Comparison of ENCODE assay signal across 1 cellular context in genomic region chr18:158128-159036, GRCh38.
A peak's percentile ranks its signal among the peaks of the same experiment; 100 is the strongest.
TF ChIP-seq lines count a peak whose summit lies in the region.

Gene USP14 (plus strand): TSS chr18:158557. CDS start chr18:158699, 142 bp downstream.

TF ChIP-seq in K562, 482 proteins besides CTCF, POLR2A, EP300 and RAD21 (continued from another document and continues in another):
- TF ChIP-seq CHD7 (IDR thresholded peaks at IDR 0.05; ENCODE audit: low read depth, low read length) (no peak), SIX5 (IDR thresholded peaks at IDR 0.05; ENCODE audit: borderline replicate concordance in 1 of 2, insufficient read depth in 1 of 2, low read depth in 1 of 2, low read length in 2 of 2) (peak; percentile 4 to 24; a peak in 2 of 4 replicates), KDM2B (CRISPR knock-in tag; IDR thresholded peaks at IDR 0.05) (peak; percentile 66; the same call in 1 of the 2 replicates), U2AF2 (optimal IDR thresholded peaks at IDR 0.05; ENCODE audit: low read depth, low read length) (no peak), MAFK (IDR thresholded peaks at IDR 0.05; ENCODE audit: low read length) (peak; percentile 62), ZSCAN32 (CRISPR knock-in tag; IDR thresholded peaks at IDR 0.05) (no peak), MYC (IDR thresholded peaks at IDR 0.05; ENCODE audit: low read depth, low read length) (peak; percentile 96), MYC (CRISPR knock-in tag; IDR thresholded peaks at IDR 0.05; ENCODE audit: borderline replicate concordance, low read depth) (peak; percentile 73; the same call in 1 of the 2 replicates), TOE1 (IDR thresholded peaks at IDR 0.05; ENCODE audit: borderline replicate concordance) (no peak; the same call in 1 of the 2 replicates), TOE1 (CRISPR knock-in tag; IDR thresholded peaks at IDR 0.05; ENCODE audit: borderline replicate concordance, low read depth) (peak; percentile 55; the same call in 1 of the 2 replicates), ZNF609 (CRISPR knock-in tag; IDR thresholded peaks at IDR 0.05; ENCODE audit: borderline replicate concordance) (peak; percentile 96), NFIX (CRISPR knock-in tag; IDR thresholded peaks at IDR 0.05; ENCODE audit: low read depth) (no peak), NCOA6 (IDR thresholded peaks at IDR 0.05) (no peak), ZBTB9 (CRISPR knock-in tag; IDR thresholded peaks at IDR 0.05) (peak; percentile 38; the same call in 1 of the 2 replicates), RB1 (IDR thresholded peaks at IDR 0.05; ENCODE audit: low read depth) (peak; percentile 89), BHLHE40 (IDR thresholded peaks at IDR 0.05; ENCODE audit: low read length) (peak; percentile 92), ZNF282 (CRISPR knock-in tag; IDR thresholded peaks at IDR 0.05) (peak; percentile 57), THRAP3 (IDR thresholded peaks at IDR 0.05; ENCODE audit: borderline replicate concordance) (no peak), HMGN3 (IDR thresholded peaks at IDR 0.05; ENCODE audit: borderline replicate concordance, extremely low read depth, insufficient read length, low read depth, low read length) (peak; percentile 78), ZNF239 (CRISPR knock-in tag; IDR thresholded peaks at IDR 0.05) (peak; percentile 40; the same call in 1 of the 2 replicates), ARHGAP35 (IDR thresholded peaks at IDR 0.05; ENCODE audit: partially characterized antibody) (no peak), CBX2 (IDR thresholded peaks at IDR 0.05; ENCODE audit: insufficient read depth, low read length, poor library complexity, severe bottlenecking) (no peak), ZKSCAN3 (CRISPR knock-in tag; IDR thresholded peaks at IDR 0.05) (no peak), ESRRA (IDR thresholded peaks at IDR 0.05; ENCODE audit: borderline replicate concordance, low read depth) (peak; percentile 85), SIN3A (IDR thresholded peaks at IDR 0.05; ENCODE audit: borderline replicate concordance in 2 of 2, control insufficient read depth in 1 of 2, low read depth in 2 of 2, low read length in 2 of 2) (peak; percentile 84 to 91), MCM7 (IDR thresholded peaks at IDR 0.05) (no peak), ZNF124 (CRISPR knock-in tag; IDR thresholded peaks at IDR 0.05) (peak; percentile 91; the same call in 1 of the 2 replicates), PML (IDR thresholded peaks at IDR 0.05; ENCODE audit: low read length) (0 out of 2 replicates have a peak, but pooled peaks have one; percentile 17), TCF3 (CRISPR knock-in tag; IDR thresholded peaks at IDR 0.05) (no peak), BCOR (IDR thresholded peaks at IDR 0.05) (no peak), ZKSCAN1 (IDR thresholded peaks at IDR 0.05; ENCODE audit: low read depth, low read length) (0 out of 2 replicates have a peak, but pooled peaks have one; percentile 61), RBM15 (IDR thresholded peaks at IDR 0.05; ENCODE audit: insufficient read depth, low read length) (no peak), ZNF277 (CRISPR knock-in tag; IDR thresholded peaks at IDR 0.05; ENCODE audit: borderline replicate concordance) (no peak), TAF7 (tag; IDR thresholded peaks at IDR 0.05) (no peak), SRF (CRISPR knock-in tag; IDR thresholded peaks at IDR 0.05) (peak in 1 of 2 experiments; percentile 50; a peak in 1 of 4 replicates), TARDBP (IDR thresholded peaks at IDR 0.05) (0 out of 2 replicates have a peak, but pooled peaks have one; percentile 58), POLR3A (IDR thresholded peaks at IDR 0.05; ENCODE audit: borderline replicate concordance, extremely low read depth, insufficient read depth, insufficient read length) (no peak), ATF7 (IDR thresholded peaks at IDR 0.05) (peak; percentile 89), HCFC1 (IDR thresholded peaks at IDR 0.05; ENCODE audit: low read depth, low read length) (peak; percentile 85), RFX5 (IDR thresholded peaks at IDR 0.05; ENCODE audit: low read depth, low read length) (no peak), HMGXB4 (CRISPR knock-in tag; IDR thresholded peaks at IDR 0.05) (peak; percentile 38; the same call in 1 of the 2 replicates), ZNF695 (CRISPR knock-in tag; IDR thresholded peaks at IDR 0.05) (no peak)
